39 cellular contexts compared by ENCODE assay signal in genomic region chr1:110474444-110474843, GRCh38. TPM values are rescaled to one million over a fixed set of nuclear protein-coding genes. Genes with fewer than 3 reads are reported as not detected.
"Had no signal": no experiment of that assay in that cellular context is flagged by ENCODE, and none has a peak within 500 bp of the region (broad histone marks: within the 10 kb centered on the region; RNA-seq: fewer than 3 reads in every experiment).

No MANE protein-coding gene starts in this region.

- H3K9me3 ChIP-seq: MG63 had no signal

- H3K4me3 ChIP-seq: MG63 had no signal

- DNase-seq: Kasumi-1, MG63, MM.1S, MV-4-11, NCI-H1048, NCI-H1092, NCI-H1092 treated with DMSO at 0.1 percent for 48 hours, NCI-H1105, NCI-H1105 treated with DMSO at 0.1 percent for 48 hours, NCI-H1417, NCI-H1417 treated with DMSO at 0.1 percent for 48 hours, NCI-H1436, NCI-H1436 treated with DMSO at 0.1 percent for 48 hours, NCI-H146, NCI-H1694, NCI-H1694 treated with DMSO at 0.1 percent for 48 hours, NCI-H187, NCI-H187 treated with DMSO at 0.1 percent for 48 hours, NCI-H1930, NCI-H2029, NCI-H2029 treated with DMSO at 0.1 percent for 48 hours, NCI-H2081, NCI-H2081 treated with DMSO at 0.1 percent for 48 hours, NCI-H2107, NCI-H2171, NCI-H2171 treated with DMSO at 0.1 percent for 48 hours, NCI-H2227 treated with DMSO at 0.1 percent for 48 hours, NCI-H226, NCI-H345, NCI-H446, NCI-H446 treated with DMSO at 0.1 percent for 48 hours, NCI-H510A, NCI-H510A treated with DMSO at 0.1 percent for 48 hours, NCI-H524, NCI-H524 treated with DMSO at 0.1 percent for 48 hours had no signal

- H3K36me3 ChIP-seq: MG63 had no signal

RNA-seq across cellular contexts. Expression of gene PROK1, which starts 23.5 kb away (rescaled TPM):
- total RNA-seq: LHCN-M2, MCF 10A, NCI-H460 had no signal

RNA-seq across cellular contexts. Expression of gene KCNA10, which starts 44.5 kb away (rescaled TPM):
- total RNA-seq: LHCN-M2, M059J, MCF 10A, NCI-H460 had no signal
